ENCODE assay signal across 18 cellular contexts in genomic region chr14:70651522-70651921, GRCh38. TPM values are rescaled to one million over a fixed set of nuclear protein-coding genes. Genes with fewer than 3 reads are reported as not detected.
DNase-seq lines count a peak whose midpoint lies in the region; ATAC-seq, FAIRE-seq and TF ChIP-seq lines count a peak whose summit lies in the region.
"Had no signal": no experiment of that assay in that cellular context is flagged by ENCODE, and none has a peak within 500 bp of the region (broad histone marks: within the 10 kb centered on the region; RNA-seq: fewer than 3 reads in every experiment).

No MANE protein-coding gene starts in this region.

- H3K36me3 Mint-ChIP-seq in CD4-positive, alpha-beta T cell (ENCODE audit: low read depth) = peaks cover 63% of the 10 kb centered on the region
- peaks cover 28% of the 10 kb centered on the region for H3K36me3 Mint-ChIP-seq in activated CD8-positive, alpha-beta T cell treated with anti-CD3 and anti-CD28 coated beads for 36 hours (ENCODE audit: low read depth)

- POLR2A ChIA-PET in CD4-positive, alpha-beta T cell (lab: Charles Lee) = interaction anchor here (1.0 to 2.5 kb wide), 3 partner anchors 9 to 157 kb away, joined by 3 to 17 read pairs (median 7); partner anchors contain the start of gene TTC9
- POLR2A ChIA-PET in activated CD8-positive, alpha-beta T cell treated with anti-CD3 and anti-CD28 coated beads for 36 hours (lab: Charles Lee) = interaction anchor here (5.8 kb wide), 1 partner anchor 10 kb away, joined by 46 read pairs; the partner anchor contains the start of gene TTC9

- no peaks in the 10 kb centered on the region for H3K27me3 Mint-ChIP-seq in CD4-positive, alpha-beta T cell
- no peaks in the 10 kb centered on the region for H3K27me3 Mint-ChIP-seq in activated CD8-positive, alpha-beta T cell treated with anti-CD3 and anti-CD28 coated beads for 36 hours

- no peak for TF ChIP-seq CTCF in CD4-positive, alpha-beta T cell (IDR thresholded peaks at IDR 0.05)
- no peak for TF ChIP-seq CTCF in activated CD8-positive, alpha-beta T cell treated with anti-CD3 and anti-CD28 coated beads for 36 hours (IDR thresholded peaks at IDR 0.05)
- TF ChIP-seq CTCF in fibroblast of mammary gland (conservative IDR thresholded peaks at IDR 0.05; ENCODE audit: control insufficient read depth, insufficient read depth, low read depth, low read length) = no peak

- H3K27ac ChIP-seq in CD4-positive, alpha-beta T cell (ENCODE audit: low read depth, low read length) = peak overlapping the region; percentile 94
- H3K27ac ChIP-seq: lower lobe of right lung, testis had no signal

- H3K9me3 ChIP-seq in CD4-positive, alpha-beta T cell (ENCODE audit: control insufficient read depth, low read length) = no peaks in the 10 kb centered on the region
- H3K9me3 ChIP-seq: lower lobe of right lung, testis had no signal

- ATAC-seq in CD4-positive, alpha-beta T cell (ENCODE audit: poor library complexity) = no peak
- peak; percentile 60 for ATAC-seq in activated CD8-positive, alpha-beta T cell treated with anti-CD3 and anti-CD28 coated beads for 36 hours
- ATAC-seq: K562, lower lobe of right lung, SK-N-SH treated with all-trans-retinoic acid at 6 μM for 48 hours had no signal

- intact Hi-C loops in CD4-positive, alpha-beta T cell (cut with DNase I, micrococcal nuclease) = no loop called here
- intact Hi-C loops in activated CD8-positive, alpha-beta T cell treated with anti-CD3 and anti-CD28 coated beads for 36 hours (cut with micrococcal nuclease) = no loop called here

- H3K4me3 Mint-ChIP-seq in CD4-positive, alpha-beta T cell = no peak overlapping the region
- H3K4me3 Mint-ChIP-seq in activated CD8-positive, alpha-beta T cell treated with anti-CD3 and anti-CD28 coated beads for 36 hours = no peak overlapping the region

- H3K9me3 Mint-ChIP-seq in CD4-positive, alpha-beta T cell = no peaks in the 10 kb centered on the region
- H3K9me3 Mint-ChIP-seq in activated CD8-positive, alpha-beta T cell treated with anti-CD3 and anti-CD28 coated beads for 36 hours = no peaks in the 10 kb centered on the region

- CTCF ChIA-PET in CD4-positive, alpha-beta T cell (lab: Charles Lee) = interaction anchor here (1.0 to 1.3 kb wide), 2 partner anchors 8 to 10 kb away, joined by 3 to 4 read pairs; no protein-coding TSS in a partner anchor
- CTCF ChIA-PET in activated CD8-positive, alpha-beta T cell treated with anti-CD3 and anti-CD28 coated beads for 36 hours (lab: Charles Lee) = interaction anchor here (0.9 to 1.4 kb wide), 4 partner anchors 10 to 62 kb away, joined by 3 to 5 read pairs (median 4); no protein-coding TSS in a partner anchor

- FAIRE-seq in GM18507 (lab: Jason Lieb, UNC) = peak; percentile 67
- FAIRE-seq: islet of Langerhans, K562, TTC549 had no signal

- peak overlapping the region; percentile 95 for H3K27ac Mint-ChIP-seq in CD4-positive, alpha-beta T cell
- peak overlapping the region; percentile 88 for H3K27ac Mint-ChIP-seq in activated CD8-positive, alpha-beta T cell treated with anti-CD3 and anti-CD28 coated beads for 36 hours

- DNase-seq in CD4-positive, alpha-beta T cell = no peak
- DNase-seq in GM18507 (ENCODE audit: extremely low spot score, insufficient read length, low read depth) (no peak), fibroblast of mammary gland (ENCODE audit: low read depth) (peak; percentile 8), OCI-M2 (lab: John Stamatoyannopoulos, UW; ENCODE audit: unreplicated experiment) (no peak), NCI-H1105 treated with DMSO at 0.1 percent for 48 hours (lab: John Stamatoyannopoulos, UW) (no peak), Kasumi-1 (lab: John Stamatoyannopoulos, UW) (no peak)
- peak; percentile 26 for DNase-seq in activated CD8-positive, alpha-beta T cell treated with anti-CD3 and anti-CD28 coated beads for 36 hours
- DNase-seq: caudate nucleus; DMS 273 treated with DMSO at 0.1 percent for 48 hours; GOT3; lower lobe of right lung; NCI-H69; stimulated activated CD4-positive, alpha-beta T cell treated with anti-CD3 and anti-CD28 coated beads, Interleukin-4, amount 100 ng/mL, for 24 hours; testis had no signal

- no peak overlapping the region for H3K4me3 ChIP-seq in fibroblast of mammary gland (ENCODE audit: control insufficient read depth, low read depth, low read length)
- H3K4me3 ChIP-seq: K562, lower lobe of right lung, testis had no signal

- no peaks in the 10 kb centered on the region for H3K27me3 ChIP-seq in CD4-positive, alpha-beta T cell (ENCODE audit: control insufficient read depth, insufficient read depth, low read length)
- H3K27me3 ChIP-seq: testis had no signal

- H3K4me1 Mint-ChIP-seq in CD4-positive, alpha-beta T cell (ENCODE audit: low read depth) = peaks cover 92% of the 10 kb centered on the region
- peaks cover 80% of the 10 kb centered on the region for H3K4me1 Mint-ChIP-seq in activated CD8-positive, alpha-beta T cell treated with anti-CD3 and anti-CD28 coated beads for 36 hours (ENCODE audit: low read depth)

RNA-seq across cellular contexts. Expression of gene TTC9, which starts 9.8 kb away (rescaled TPM):
- 1 to 10 TPM; 6.8 to 7.0 TPM for total RNA-seq in CD4-positive, alpha-beta T cell
- 1 to 10 TPM; 5.5 to 5.7 TPM for total RNA-seq in activated CD8-positive, alpha-beta T cell treated with anti-CD3 and anti-CD28 coated beads for 36 hours

RNA-seq across cellular contexts. Expression of gene MED6, which starts 51.1 kb away (rescaled TPM):
- 10 to 100 TPM; 90.2 to 97.2 TPM for total RNA-seq in CD4-positive, alpha-beta T cell
- 10 to 100 TPM; 49.2 to 49.3 TPM for total RNA-seq in activated CD8-positive, alpha-beta T cell treated with anti-CD3 and anti-CD28 coated beads for 36 hours

Comparison
In these comparisons a context has a peak if more than half of its experiments do, and no peak if none do; other contexts are left out.
1. DNase-seq: peak in activated CD8-positive, alpha-beta T cell treated with anti-CD3 and anti-CD28 coated beads for 36 hours (single experiment) and fibroblast of mammary gland (single experiment); none in CD4-positive, alpha-beta T cell (0 of 10), GM18507 (single experiment), OCI-M2 (single experiment), NCI-H1105 treated with DMSO at 0.1 percent for 48 hours (single experiment) and Kasumi-1 (0 of 2).